1 cellular context compared by ENCODE assay signal in the genomic region with DNA sequence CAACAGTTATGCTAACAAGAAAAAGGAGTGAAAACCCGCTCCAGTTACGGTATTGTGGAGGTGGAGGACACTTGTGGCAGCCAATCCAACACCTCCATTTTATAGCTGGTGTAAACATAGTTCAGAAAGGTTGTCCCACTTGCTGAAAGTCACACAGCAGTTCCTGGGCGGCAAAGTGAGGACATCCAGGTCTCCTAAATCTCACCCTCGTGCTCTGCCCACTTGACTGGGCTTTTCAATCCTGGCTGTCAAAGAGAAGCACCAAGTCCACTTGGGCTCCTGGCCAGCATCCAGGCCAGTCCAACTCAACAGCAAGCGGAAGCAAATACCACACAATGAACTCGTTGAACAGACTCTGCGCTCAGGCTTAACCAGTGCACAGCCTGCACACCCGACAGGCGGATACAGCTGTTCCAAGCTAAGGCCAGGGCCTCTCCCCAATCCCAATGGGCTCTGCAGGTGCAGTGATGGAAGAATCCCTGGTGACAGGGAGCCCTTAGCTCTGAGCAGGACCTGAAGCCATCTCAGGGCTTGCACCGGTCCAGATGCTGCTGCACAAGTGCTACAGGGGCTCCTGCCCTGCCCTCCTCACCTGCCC.
TF ChIP-seq lines count a peak whose summit lies in the region.
"Not testable (repeated sequence)": the region's sequence is repeated elsewhere in the genome, so short reads cannot be mapped to it uniquely, and the experiment has no call there.

No MANE protein-coding gene starts in this region.

TF ChIP-seq in HepG2, 621 proteins besides CTCF, POLR2A, EP300 and RAD21 (continued from another document and continues in another):
- TF ChIP-seq, protein P1, sequence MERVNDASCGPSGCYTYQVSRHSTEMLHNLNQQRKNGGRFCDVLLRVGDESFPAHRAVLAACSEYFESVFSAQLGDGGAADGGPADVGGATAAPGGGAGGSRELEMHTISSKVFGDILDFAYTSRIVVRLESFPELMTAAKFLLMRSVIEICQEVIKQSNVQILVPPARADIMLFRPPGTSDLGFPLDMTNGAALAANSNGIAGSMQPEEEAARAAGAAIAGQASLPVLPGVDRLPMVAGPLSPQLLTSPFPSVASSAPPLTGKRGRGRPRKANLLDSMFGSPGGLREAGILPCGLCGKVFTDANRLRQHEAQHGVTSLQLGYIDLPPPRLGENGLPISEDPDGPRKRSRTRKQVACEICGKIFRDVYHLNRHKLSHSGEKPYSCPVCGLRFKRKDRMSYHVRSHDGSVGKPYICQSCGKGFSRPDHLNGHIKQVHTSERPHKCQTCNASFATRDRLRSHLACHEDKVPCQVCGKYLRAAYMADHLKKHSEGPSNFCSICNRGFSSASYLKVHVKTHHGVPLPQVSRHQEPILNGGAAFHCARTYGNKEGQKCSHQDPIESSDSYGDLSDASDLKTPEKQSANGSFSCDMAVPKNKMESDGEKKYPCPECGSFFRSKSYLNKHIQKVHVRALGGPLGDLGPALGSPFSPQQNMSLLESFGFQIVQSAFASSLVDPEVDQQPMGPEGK (CRISPR knock-in tag; IDR thresholded peaks at IDR 0.05) = peak; percentile 68
- TF ChIP-seq HNF4A (CRISPR knock-in tag; IDR thresholded peaks at IDR 0.05) (peak; percentile 85), HHEX (CRISPR knock-in tag; IDR thresholded peaks at IDR 0.05) (peak; percentile 26; the same call in 1 of the 2 replicates), UBTF (CRISPR knock-in tag; IDR thresholded peaks at IDR 0.05) (peak; percentile 56; the same call in 1 of the 2 replicates), HNRNPL (IDR thresholded peaks at IDR 0.05; ENCODE audit: low read depth, low read length) (peak; percentile 62; the same call in 1 of the 2 replicates), ADNP (CRISPR knock-in tag; IDR thresholded peaks at IDR 0.05) (peak; percentile 93), NCOA1 (CRISPR knock-in tag; IDR thresholded peaks at IDR 0.05) (peak; percentile 45; the same call in 1 of the 2 replicates), MXD4 (CRISPR knock-in tag; IDR thresholded peaks at IDR 0.05) (peak; percentile 93), ZMYM3 (CRISPR knock-in tag; IDR thresholded peaks at IDR 0.05) (peak; percentile 98), BORCS8-MEF2B (CRISPR knock-in tag; IDR thresholded peaks at IDR 0.05) (0 out of 2 replicates have a peak, but pooled peaks have one; percentile 45), SALL1 (CRISPR knock-in tag; IDR thresholded peaks at IDR 0.05) (peak; percentile 81), ZNF331 (CRISPR knock-in tag; IDR thresholded peaks at IDR 0.05) (peak; percentile 96), ZNF598 (CRISPR knock-in tag; IDR thresholded peaks at IDR 0.05; ENCODE audit: borderline replicate concordance) (peak; percentile 90; the same call in 1 of the 2 replicates), MED1 (CRISPR knock-in tag; IDR thresholded peaks at IDR 0.05) (peak; percentile 65), ZNF766 (CRISPR knock-in tag; IDR thresholded peaks at IDR 0.05; ENCODE audit: borderline replicate concordance) (peak; percentile 8; the same call in 1 of the 2 replicates), ZNF468 (CRISPR knock-in tag; IDR thresholded peaks at IDR 0.05) (peak; percentile 74; the same call in 1 of the 2 replicates), CREM (IDR thresholded peaks at IDR 0.05) (peak; percentile 27; the same call in 1 of the 2 replicates), BRF2 (CRISPR knock-in tag; IDR thresholded peaks at IDR 0.05) (0 out of 2 replicates have a peak, but pooled peaks have one; percentile 39), TFDP1 (CRISPR knock-in tag; IDR thresholded peaks at IDR 0.05; ENCODE audit: borderline replicate concordance) (peak; percentile 54; the same call in 1 of the 2 replicates), SALL2 (CRISPR knock-in tag; IDR thresholded peaks at IDR 0.05) (peak; percentile 66; the same call in 1 of the 2 replicates), POGZ (CRISPR knock-in tag; IDR thresholded peaks at IDR 0.05) (peak; percentile 73), ZNF644 (CRISPR knock-in tag; IDR thresholded peaks at IDR 0.05; ENCODE audit: low read depth) (peak; percentile 91), ZBTB40 (CRISPR knock-in tag; IDR thresholded peaks at IDR 0.05) (0 out of 2 replicates have a peak, but pooled peaks have one; percentile 17), SP4 (CRISPR knock-in tag; IDR thresholded peaks at IDR 0.05) (peak; percentile 54; the same call in 1 of the 2 replicates), ZNF629 (CRISPR knock-in tag; conservative IDR thresholded peaks at IDR 0.05) (peak; percentile 44), ZNF124 (CRISPR knock-in tag; IDR thresholded peaks at IDR 0.05) (0 out of 2 replicates have a peak, but pooled peaks have one; percentile 85), ZNF414 (CRISPR knock-in tag; IDR thresholded peaks at IDR 0.05) (peak; percentile 26; the same call in 1 of the 2 replicates), ZNF121 (CRISPR knock-in tag; IDR thresholded peaks at IDR 0.05) (peak; percentile 49; the same call in 1 of the 2 replicates)
- TF ChIP-seq, protein P2, sequence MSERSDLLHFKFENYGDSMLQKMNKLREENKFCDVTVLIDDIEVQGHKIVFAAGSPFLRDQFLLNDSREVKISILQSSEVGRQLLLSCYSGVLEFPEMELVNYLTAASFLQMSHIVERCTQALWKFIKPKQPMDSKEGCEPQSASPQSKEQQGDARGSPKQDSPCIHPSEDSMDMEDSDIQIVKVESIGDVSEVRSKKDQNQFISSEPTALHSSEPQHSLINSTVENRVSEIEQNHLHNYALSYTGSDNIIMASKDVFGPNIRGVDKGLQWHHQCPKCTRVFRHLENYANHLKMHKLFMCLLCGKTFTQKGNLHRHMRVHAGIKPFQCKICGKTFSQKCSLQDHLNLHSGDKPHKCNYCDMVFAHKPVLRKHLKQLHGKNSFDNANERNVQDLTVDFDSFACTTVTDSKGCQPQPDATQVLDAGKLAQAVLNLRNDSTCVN (CRISPR knock-in tag; IDR thresholded peaks at IDR 0.05; ENCODE audit: borderline replicate concordance) = peak; percentile 60; the same call in 1 of the 2 replicates
- TF ChIP-seq, protein P3, sequence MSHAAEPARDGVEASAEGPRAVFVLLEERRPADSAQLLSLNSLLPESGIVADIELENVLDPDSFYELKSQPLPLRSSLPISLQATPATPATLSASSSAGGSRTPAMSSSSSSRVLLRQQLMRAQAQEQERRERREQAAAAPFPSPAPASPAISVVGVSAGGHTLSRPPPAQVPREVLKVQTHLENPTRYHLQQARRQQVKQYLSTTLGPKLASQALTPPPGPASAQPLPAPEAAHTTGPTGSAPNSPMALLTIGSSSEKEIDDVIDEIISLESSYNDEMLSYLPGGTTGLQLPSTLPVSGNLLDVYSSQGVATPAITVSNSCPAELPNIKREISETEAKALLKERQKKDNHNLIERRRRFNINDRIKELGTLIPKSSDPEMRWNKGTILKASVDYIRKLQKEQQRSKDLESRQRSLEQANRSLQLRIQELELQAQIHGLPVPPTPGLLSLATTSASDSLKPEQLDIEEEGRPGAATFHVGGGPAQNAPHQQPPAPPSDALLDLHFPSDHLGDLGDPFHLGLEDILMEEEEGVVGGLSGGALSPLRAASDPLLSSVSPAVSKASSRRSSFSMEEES (CRISPR knock-in tag; IDR thresholded peaks at IDR 0.05) = peak; percentile 74
- TF ChIP-seq, protein P4, sequence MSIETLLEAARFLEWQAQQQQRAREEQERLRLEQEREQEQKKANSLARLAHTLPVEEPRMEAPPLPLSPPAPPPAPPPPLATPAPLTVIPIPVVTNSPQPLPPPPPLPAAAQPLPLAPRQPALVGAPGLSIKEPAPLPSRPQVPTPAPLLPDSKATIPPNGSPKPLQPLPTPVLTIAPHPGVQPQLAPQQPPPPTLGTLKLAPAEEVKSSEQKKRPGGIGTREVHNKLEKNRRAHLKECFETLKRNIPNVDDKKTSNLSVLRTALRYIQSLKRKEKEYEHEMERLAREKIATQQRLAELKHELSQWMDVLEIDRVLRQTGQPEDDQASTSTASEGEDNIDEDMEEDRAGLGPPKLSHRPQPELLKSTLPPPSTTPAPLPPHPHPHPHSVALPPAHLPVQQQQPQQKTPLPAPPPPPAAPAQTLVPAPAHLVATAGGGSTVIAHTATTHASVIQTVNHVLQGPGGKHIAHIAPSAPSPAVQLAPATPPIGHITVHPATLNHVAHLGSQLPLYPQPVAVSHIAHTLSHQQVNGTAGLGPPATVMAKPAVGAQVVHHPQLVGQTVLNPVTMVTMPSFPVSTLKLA (IDR thresholded peaks at IDR 0.05) = peak; percentile 62
- not testable (repeated sequence) for TF ChIP-seq CREM (CRISPR knock-in tag; IDR thresholded peaks at IDR 0.05); ZBTB40 (IDR thresholded peaks at IDR 0.05)
